Comparison of ENCODE assay signal across 9 cellular contexts in genomic region chr14:91830777-91831176, GRCh38. TPM values are rescaled to one million over a fixed set of nuclear protein-coding genes. Genes with fewer than 3 reads are reported as not detected.
A peak's percentile ranks its signal among the peaks of the same experiment; 100 is the strongest.
DNase-seq lines count a peak whose midpoint lies in the region; ATAC-seq, FAIRE-seq and TF ChIP-seq lines count a peak whose summit lies in the region.
"Had no signal": no experiment of that assay in that cellular context is flagged by ENCODE, and none has a peak within 500 bp of the region (broad histone marks: within the 10 kb centered on the region; RNA-seq: fewer than 3 reads in every experiment).

No MANE protein-coding gene starts in this region.

- peaks cover 0 to 83% of the 10 kb centered on the region in 2 experiments; a peak in 2 of 4 replicates for H3K79me2 ChIP-seq in H1 (ENCODE audit: control insufficient read depth in 1 of 2, insufficient read depth in 2 of 2, low read length in 2 of 2)

- peak; percentile 98 for FAIRE-seq in H1 (lab: Jason Lieb, UNC)
- FAIRE-seq: TTC549 had no signal

- DNase-seq in Caco-2 (no peak), H1 (ENCODE audit: low read depth in 1 of 2, low spot score in 2 of 2) (peak in 1 of 2 experiments; percentile 33), MV-4-11 (lab: John Stamatoyannopoulos, UW) (no peak), NOMO-1 (lab: John Stamatoyannopoulos, UW; ENCODE audit: unreplicated experiment in 2 of 2) (no peak), CD1c-positive myeloid dendritic cell (ENCODE audit: extremely low spot score) (no peak), KBM-7 (no peak)

- H3K4me1 Mint-ChIP-seq in Caco-2 (ENCODE audit: low read depth, unreplicated experiment) = peaks cover 31% of the 10 kb centered on the region

- H3K27me3 ChIP-seq in Caco-2 (replicated peaks; ENCODE audit: control insufficient read depth, insufficient read depth, low read length) = no peaks in the 10 kb centered on the region
- no peaks in the 10 kb centered on the region for H3K27me3 ChIP-seq in H1 (replicated peaks in 1 of 4; ENCODE audit: control insufficient read depth in 3 of 4, extremely low read depth in 1 of 4, insufficient read depth in 3 of 4, low read length in 3 of 4)

- WGBS in H1 (ENCODE audit: extremely low coverage in 1 of 2, insufficient coverage in 1 of 2, insufficient read length in 1 of 2, insufficient replicate concordance in 2 of 2, low coverage in 1 of 2, low lambda C conversion rate in 2 of 2, missing lambda C conversion rate in 1 of 2), 2 experiments = 5% methylated on average over 3 of the region's 3 CpGs; no CpG with 5 or more reads in 1 of the 2 experiments

- H3K36me3 ChIP-seq in Caco-2 (ENCODE audit: control insufficient read depth, insufficient read depth, low read length) (no peaks in the 10 kb centered on the region), H1 (ENCODE audit: control insufficient read depth in 2 of 4, insufficient read depth in 4 of 4, low read length in 3 of 4) (no peaks in the 10 kb centered on the region)

- no peak overlapping the region for H2BK12ac ChIP-seq in H1 (ENCODE audit: low read depth, low read length)

- H2BK20ac ChIP-seq in H1 (ENCODE audit: low read length) = no peak overlapping the region

- peak overlapping the region; percentile 51 to 66 for H3K4me2 ChIP-seq in H1 (ENCODE audit: insufficient read depth in 1 of 2, low read depth in 2 of 2, low read length in 2 of 2)

- no peak overlapping the region for H3K4ac ChIP-seq in H1 (replicated peaks; ENCODE audit: insufficient read length, low read depth, low read length)

- TF ChIP-seq CTCF in Caco-2 (IDR thresholded peaks at IDR 0.05; ENCODE audit: insufficient read depth in 1 of 2, low read depth in 1 of 2, low read length in 1 of 2, severe bottlenecking in 1 of 2, unreplicated experiment in 1 of 2) (no peak), H1 (IDR thresholded peaks at IDR 0.05; ENCODE audit: control extremely low read depth in 1 of 3, insufficient read depth in 1 of 3, low read depth in 1 of 3, low read length in 3 of 3) (no peak)

- peak overlapping the region; percentile 58; the same call in 1 of the 2 replicates for H3K27ac ChIP-seq in H1 (ENCODE audit: low read depth, low read length)

- POLR2A ChIA-PET in Caco-2 (lab: Charles Lee) = no interaction called here
- POLR2A ChIA-PET in H1 (lab: Charles Lee; ENCODE audit: partially characterized antibody) = interaction anchor here (0.9 kb wide), 1 partner anchor 11 kb away, joined by 3 read pairs; no protein-coding TSS in a partner anchor

- H2AFZ ChIP-seq in H1 (ENCODE audit: low read length) = no peak overlapping the region

- no peak for TF ChIP-seq EP300 in H1 (IDR thresholded peaks at IDR 0.05; ENCODE audit: borderline replicate concordance in 1 of 2, low read depth in 2 of 2, low read length in 2 of 2)

- no peak for TF ChIP-seq POLR2A in H1 (IDR thresholded peaks at IDR 0.05; ENCODE audit: control extremely low read depth in 1 of 2, low read depth in 2 of 2, low read length in 2 of 2)

- no peak overlapping the region for H2AK5ac ChIP-seq in H1 (ENCODE audit: low read depth, low read length)

- no peaks in the 10 kb centered on the region; the same call in 1 of the 2 replicates for H3K23me2 ChIP-seq in H1 (ENCODE audit: low read depth, low read length)

- no peak overlapping the region for H3K4me3 ChIP-seq in Caco-2 (ENCODE audit: low read depth, low read length)
- H3K4me3 ChIP-seq in H1 (ENCODE audit: extremely low read depth in 1 of 4, insufficient read depth in 2 of 4, low read depth in 3 of 4, low read length in 4 of 4) = peak overlapping the region in 1 of 4 experiments; percentile 39; a peak in 1 of 8 replicates

- peaks cover 29% of the 10 kb centered on the region for H3K4me1 ChIP-seq in Caco-2
- H3K4me1 ChIP-seq in H1 (replicated peaks in 1 of 4; ENCODE audit: control insufficient read depth in 3 of 4, insufficient read depth in 4 of 4, low read length in 3 of 4) = peaks cover 0 to 5% (median 3%) of the 10 kb centered on the region in 4 experiments; a peak in 2 of 7 replicates

- no peak overlapping the region for H2BK5ac ChIP-seq in H1 (ENCODE audit: low read depth, low read length)

- H3K36me3 Mint-ChIP-seq in Caco-2 (ENCODE audit: insufficient read depth, unreplicated experiment) = peaks cover 5% of the 10 kb centered on the region

- H3K56ac ChIP-seq in H1 (replicated peaks; ENCODE audit: insufficient read length, low read depth, low read length) = no peak overlapping the region

- H2BK120ac ChIP-seq in H1 (replicated peaks; ENCODE audit: low read depth, low read length) = no peak overlapping the region

- intact Hi-C loops in Caco-2 (cut with micrococcal nuclease; ENCODE audit: unreplicated experiment) = loop anchor here (10.0 kb wide), 1 partner anchor 106 kb away; no protein-coding TSS in a partner anchor

- ATAC-seq in GM19468 (IDR thresholded peaks at IDR 0.05; ENCODE audit: extremely low read depth, unreplicated experiment) (peak; percentile 42), HG03521 (IDR thresholded peaks at IDR 0.05; ENCODE audit: unreplicated experiment) (peak; percentile 75)

- no peak overlapping the region for H3K23ac ChIP-seq in H1 (ENCODE audit: insufficient read length)

- no peak overlapping the region for H3K14ac ChIP-seq in H1 (ENCODE audit: insufficient read length)

- no peaks in the 10 kb centered on the region for H3K27me3 Mint-ChIP-seq in Caco-2 (ENCODE audit: insufficient read depth, unreplicated experiment)

- H3K9me3 ChIP-seq in Caco-2 (no peaks in the 10 kb centered on the region), H1 (ENCODE audit: insufficient read depth in 2 of 2, low read depth in 1 of 2, low read length in 1 of 2) (peaks cover 5% of the 10 kb centered on the region in 2 experiments; a peak in 2 of 4 replicates)

- no peak for TF ChIP-seq RAD21 in H1 (IDR thresholded peaks at IDR 0.05 in 1 of 2, conservative IDR thresholded peaks at IDR 0.05 in 1 of 2; ENCODE audit: low read depth in 2 of 2, low read length in 2 of 2)

- H3K18ac ChIP-seq in H1 (ENCODE audit: extremely low read depth, low read length) = no peak overlapping the region; the same call in 1 of the 2 replicates

- H3K79me1 ChIP-seq in H1 (ENCODE audit: low read depth, low read length) = no peaks in the 10 kb centered on the region

- H3K9ac ChIP-seq in H1 (replicated peaks in 1 of 4; ENCODE audit: extremely low read depth in 1 of 4, low read depth in 3 of 4, low read length in 3 of 4) = no peak overlapping the region

- no peak overlapping the region for H4K91ac ChIP-seq in H1 (replicated peaks; ENCODE audit: insufficient read length, low read length)

- no peaks in the 10 kb centered on the region for H4K20me1 ChIP-seq in H1 (replicated peaks in 1 of 2; ENCODE audit: control insufficient read depth in 1 of 2, insufficient read depth in 2 of 2, low read length in 2 of 2)

- peak overlapping the region; percentile 54 for H3K27ac Mint-ChIP-seq in Caco-2 (ENCODE audit: unreplicated experiment)

- BruUV-seq in Caco-2 (replicated peaks; lab: Mats Ljungman, UMichigan) = no TSS peak

- peaks cover 18% of the 10 kb centered on the region for H3K9me3 Mint-ChIP-seq in Caco-2 (ENCODE audit: unreplicated experiment)

- CTCF ChIA-PET in Caco-2 (lab: Charles Lee) = no interaction called here
- CTCF ChIA-PET in H1 (lab: Charles Lee; ENCODE audit: partially characterized antibody) = interaction anchor here (0.9 to 1.0 kb wide), 2 partner anchors 51 to 80 kb away, joined by 3 to 4 read pairs; no protein-coding TSS in a partner anchor

- peak overlapping the region; percentile 83 for H4K5ac ChIP-seq in H1 (ENCODE audit: insufficient read length, low read depth, low read length)

- H2BK15ac ChIP-seq in H1 (ENCODE audit: low read length) = no peak overlapping the region

- in situ Hi-C loops in KBM-7 (cut with MboI; ENCODE audit: low pct_unique_long_range_greater_than_20kb, low sequenced_read_pairs) = no loop called here

- H3K4me3 Mint-ChIP-seq in Caco-2 (ENCODE audit: unreplicated experiment) = no peak overlapping the region

- H4K8ac ChIP-seq in H1 (ENCODE audit: extremely low read depth, insufficient read depth, low read length) = no peak overlapping the region

TF ChIP-seq in H1, 55 proteins besides CTCF, POLR2A, EP300 and RAD21:
- TF ChIP-seq CREB1 (IDR thresholded peaks at IDR 0.05) (peak; percentile 49; the same call in 1 of the 2 replicates), KDM4A (IDR thresholded peaks at IDR 0.05; ENCODE audit: low read depth, low read length, severe bottlenecking) (no peak)

RNA-seq across cellular contexts. Expression of gene TC2N, which starts 36.6 kb away (rescaled TPM):
- 30.6 and 31.0 TPM in 2 replicates for total RNA-seq in Caco-2 (2022)
- total RNA-seq in H1 (2021; fragmentation: NEBNext Ultra II Directional; extraction: Animal tissue kit (Norgen Biotek cat#: 25700)) = 34.2 and 36.2 TPM in 2 replicates
- polyA plus RNA-seq in H1 (2011; rRNA removed) = 5.9 and 9.7 TPM in 2 replicates
- polyA plus RNA-seq in H1 (2011; cell fraction: cytosol; rRNA removed) = 12.7 TPM
- 7.4 TPM for polyA plus RNA-seq in H1 (2011; cell fraction: nucleus; rRNA removed)
- 10.3 to 24.7 TPM (median 12.4 TPM) in 4 replicates for polyA plus RNA-seq in H1 (2012, experiment 1 of 2)
- 1.7 TPM for polyA plus RNA-seq in H1 (2012, experiment 2 of 2)
- polyA plus RNA-seq in H1 (2013, experiment 1 of 2) = 17.5 TPM
- 17.9 TPM for polyA plus RNA-seq in H1 (2013, experiment 2 of 2)
- polyA minus RNA-seq in H1 (2011; rRNA and poly(A)+ RNA removed) = 25.4 and 40.7 TPM in 2 replicates
- polyA minus RNA-seq in H1 (2011; cell fraction: cytosol; rRNA and poly(A)+ RNA removed) = 12.0 TPM
- polyA minus RNA-seq in H1 (2011; cell fraction: nucleus; rRNA and poly(A)+ RNA removed) = 33.7 TPM
